8 cellular contexts compared by ENCODE assay signal in the genomic region with DNA sequence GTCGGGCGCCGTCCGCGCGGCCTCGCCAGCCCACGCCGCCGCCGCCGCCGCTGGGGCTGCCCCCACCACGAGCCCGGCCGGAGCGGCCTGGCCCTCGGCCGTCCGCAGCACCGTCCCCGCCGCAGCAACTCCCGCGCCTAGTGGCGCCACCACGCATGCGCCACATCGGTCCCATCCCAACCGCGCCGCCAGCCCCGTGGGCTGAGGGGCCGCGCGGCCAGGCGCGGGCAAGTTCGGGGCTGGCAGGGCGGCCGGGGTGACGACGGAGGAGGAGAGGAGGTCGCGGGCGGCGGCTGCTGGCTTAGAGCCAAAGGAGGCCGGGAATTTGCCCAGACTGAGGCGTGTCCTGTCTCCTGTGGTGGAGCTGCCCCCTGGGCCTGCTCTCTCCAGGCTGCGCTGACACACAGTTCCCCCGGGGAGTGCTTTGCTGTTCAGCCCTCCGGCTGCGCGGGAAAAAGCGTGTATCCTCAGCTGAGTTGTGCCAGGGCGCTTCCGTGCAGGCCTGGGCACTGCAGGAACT. TPM values are rescaled to one million over a fixed set of nuclear protein-coding genes. Genes with fewer than 3 reads are reported as not detected.
DNase-seq lines count a peak whose midpoint lies in the region; ATAC-seq and TF ChIP-seq lines count a peak whose summit lies in the region.

Gene TUSC1, minus strand, starts transcription at position 298 of the 520 bp plus-strand sequence. Its CDS starts 132 bp downstream, at position 166.

- peaks cover 2% of the 10 kb centered on the region for H3K27me3 Mint-ChIP-seq in GM23338 (ENCODE audit: insufficient read depth, low read depth, poor library complexity)
- H3K27me3 Mint-ChIP-seq in activated T-cell treated with anti-CD3 and anti-CD28 coated beads, Interleukin-2, amount 50 U/mL, for 72 hours (ENCODE audit: low read depth) = peaks cover 7% of the 10 kb centered on the region
- H3K27me3 Mint-ChIP-seq in naive thymus-derived CD4-positive, alpha-beta T cell = peaks cover 15 to 23% (median 17%) of the 10 kb centered on the region in 5 donors

- H3K9me3 Mint-ChIP-seq in GM23338 = peaks cover 8% of the 10 kb centered on the region; the same call in 2 of the 3 replicates
- peaks cover 0 to 10% of the 10 kb centered on the region in 2 donors for H3K9me3 Mint-ChIP-seq in activated T-cell treated with anti-CD3 and anti-CD28 coated beads, Interleukin-2, amount 50 U/mL, for 72 hours
- peaks cover 0 to 18% (median 6%) of the 10 kb centered on the region in 11 donors for H3K9me3 Mint-ChIP-seq in naive thymus-derived CD4-positive, alpha-beta T cell

- no peaks in the 10 kb centered on the region for H3K9me3 ChIP-seq in naive thymus-derived CD4-positive, alpha-beta T cell (ENCODE audit: control insufficient read depth in 2 of 3, low read length in 3 of 3)
- no peaks in the 10 kb centered on the region for H3K9me3 ChIP-seq in vagina

- peak within 1 kb of the TSS; percentile 70 for H3K4me3 ChIP-seq in GM23338
- peak within 1 kb of the TSS; percentile 61 to 78 for H3K4me3 ChIP-seq in foreskin fibroblast (ENCODE audit: low read depth in 1 of 2, low read length in 2 of 2)
- H3K4me3 ChIP-seq in naive thymus-derived CD4-positive, alpha-beta T cell (ENCODE audit: low read length) = no peak within 1 kb of the TSS
- H3K4me3 ChIP-seq in vagina = peak within 1 kb of the TSS; percentile 91 to 92

- H2AFZ ChIP-seq in GM23338 = peak within 1 kb of the TSS; percentile 84

- no peaks in the 10 kb centered on the region for H3K79me2 ChIP-seq in GM23338 (replicated peaks; ENCODE audit: insufficient read depth)

- no peak for TF ChIP-seq CTCF in GM23338 (conservative IDR thresholded peaks at IDR 0.05; ENCODE audit: low read depth in 2 of 2)
- TF ChIP-seq CTCF in foreskin fibroblast (IDR thresholded peaks at IDR 0.05; ENCODE audit: low read depth, low read length) = no peak
- no peak for TF ChIP-seq CTCF in vagina (IDR thresholded peaks at IDR 0.05)

- peak within 1 kb of the TSS; percentile 82 for H3K4me2 ChIP-seq in GM23338

- intact Hi-C loops in naive thymus-derived CD4-positive, alpha-beta T cell (cut with micrococcal nuclease) = no loop called here
- intact Hi-C loops in vagina (cut with DNase I) = no loop called here

- H3K4me1 Mint-ChIP-seq in GM23338 = peaks cover 20% of the 10 kb centered on the region
- peaks cover 4% of the 10 kb centered on the region for H3K4me1 Mint-ChIP-seq in activated T-cell treated with anti-CD3 and anti-CD28 coated beads, Interleukin-2, amount 50 U/mL, for 72 hours (ENCODE audit: low read depth)
- H3K4me1 Mint-ChIP-seq in naive thymus-derived CD4-positive, alpha-beta T cell = peaks cover 0 to 5% (median 0%) of the 10 kb centered on the region in 7 donors

- peaks cover 24% of the 10 kb centered on the region for H3K4me1 ChIP-seq in GM23338 (ENCODE audit: insufficient read depth)
- no peaks in the 10 kb centered on the region for H3K4me1 ChIP-seq in naive thymus-derived CD4-positive, alpha-beta T cell (ENCODE audit: control insufficient read depth in 2 of 2, insufficient read depth in 2 of 2, low read length in 2 of 2)
- H3K4me1 ChIP-seq in vagina = peaks cover 30% of the 10 kb centered on the region

- H3K27ac Mint-ChIP-seq in GM23338 = no peak within 1 kb of the TSS
- no peak within 1 kb of the TSS for H3K27ac Mint-ChIP-seq in activated T-cell treated with anti-CD3 and anti-CD28 coated beads, Interleukin-2, amount 50 U/mL, for 72 hours
- no peak within 1 kb of the TSS for H3K27ac Mint-ChIP-seq in naive thymus-derived CD4-positive, alpha-beta T cell

- peak within 1 kb of the TSS; percentile 59 for H3K4me3 Mint-ChIP-seq in GM23338
- peak within 1 kb of the TSS; percentile 30 to 56 for H3K4me3 Mint-ChIP-seq in activated T-cell treated with anti-CD3 and anti-CD28 coated beads, Interleukin-2, amount 50 U/mL, for 72 hours
- peak within 1 kb of the TSS; percentile 34 to 80 (median 60) for H3K4me3 Mint-ChIP-seq in naive thymus-derived CD4-positive, alpha-beta T cell

- H3K27ac ChIP-seq in GM23338 (ENCODE audit: low read depth) (no peak within 1 kb of the TSS), vagina (peak within 1 kb of the TSS; percentile 95)
- no peak within 1 kb of the TSS for H3K27ac ChIP-seq in naive thymus-derived CD4-positive, alpha-beta T cell (ENCODE audit: low read depth, low read length)

- no peaks in the 10 kb centered on the region for H3K9me2 ChIP-seq in GM23338 (ENCODE audit: insufficient read depth)

- H4K20me1 ChIP-seq in GM23338 (replicated peaks; ENCODE audit: insufficient read depth) = no peaks in the 10 kb centered on the region

- TF ChIP-seq POLR2A in vagina (IDR thresholded peaks at IDR 0.05) = peak in 1 of 2 donors; percentile 56

- H3K36me3 ChIP-seq in GM23338 (ENCODE audit: insufficient read depth) = no peaks in the 10 kb centered on the region
- no peaks in the 10 kb centered on the region for H3K36me3 ChIP-seq in naive thymus-derived CD4-positive, alpha-beta T cell (ENCODE audit: control insufficient read depth in 2 of 3, insufficient read depth in 3 of 3, low read length in 3 of 3)
- H3K36me3 ChIP-seq in vagina = no peaks in the 10 kb centered on the region

- CTCF ChIA-PET in naive thymus-derived CD4-positive, alpha-beta T cell (lab: Charles Lee) = no interaction called here

- DNase-seq in COLO668 (lab: John Stamatoyannopoulos, UW; ENCODE audit: unreplicated experiment) (peak; percentile 91), GM23338 (ENCODE audit: low spot score) (peak; percentile 67), NCI-H1930 (lab: John Stamatoyannopoulos, UW) (peak; percentile 76 to 85), foreskin fibroblast (peak; percentile 41 to 69), vagina (ENCODE audit: extremely low spot score in 2 of 2) (peak in 1 of 2 donors; percentile 93)
- DNase-seq in activated T-cell treated with anti-CD3 and anti-CD28 coated beads, Interleukin-2, amount 50 U/mL, for 72 hours = peak; percentile 3 to 7
- DNase-seq in naive thymus-derived CD4-positive, alpha-beta T cell = peak in 6 of 9 donors; percentile 0 to 22 (median 3)

- no peaks in the 10 kb centered on the region; the same call in 1 of the 3 replicates for H3K36me3 Mint-ChIP-seq in GM23338 (ENCODE audit: low read depth)
- peaks cover 0 to 1% of the 10 kb centered on the region in 2 donors for H3K36me3 Mint-ChIP-seq in activated T-cell treated with anti-CD3 and anti-CD28 coated beads, Interleukin-2, amount 50 U/mL, for 72 hours (ENCODE audit: insufficient read depth in 2 of 2)
- no peaks in the 10 kb centered on the region for H3K36me3 Mint-ChIP-seq in naive thymus-derived CD4-positive, alpha-beta T cell

- peaks cover 13% of the 10 kb centered on the region for H3K27me3 ChIP-seq in GM23338 (ENCODE audit: insufficient read depth)
- H3K27me3 ChIP-seq in naive thymus-derived CD4-positive, alpha-beta T cell (ENCODE audit: control insufficient read depth in 2 of 2, insufficient read depth in 2 of 2, low read length in 2 of 2) = no peaks in the 10 kb centered on the region
- H3K27me3 ChIP-seq in vagina = no peaks in the 10 kb centered on the region

- H3F3A ChIP-seq in GM23338 (replicated peaks; ENCODE audit: low read depth) = no peaks in the 10 kb centered on the region

- ATAC-seq in GM23338 = peak; percentile 88
- peak; percentile 39 to 79 for ATAC-seq in activated T-cell treated with anti-CD3 and anti-CD28 coated beads, Interleukin-2, amount 50 U/mL, for 72 hours (replicated peaks in 1 of 2)
- peak; percentile 42 for ATAC-seq in naive thymus-derived CD4-positive, alpha-beta T cell
- no peak for ATAC-seq in HG03460 (IDR thresholded peaks at IDR 0.05; ENCODE audit: unreplicated experiment)

- POLR2A ChIA-PET in naive thymus-derived CD4-positive, alpha-beta T cell (lab: Charles Lee) = no interaction called here

TF ChIP-seq in GM23338, 12 proteins besides CTCF, POLR2A, EP300 and RAD21 (continues in another document):
- no peak for TF ChIP-seq CREB1 (CRISPR knock-in tag; IDR thresholded peaks at IDR 0.05; ENCODE audit: low read depth)
- TF ChIP-seq, protein P1, sequence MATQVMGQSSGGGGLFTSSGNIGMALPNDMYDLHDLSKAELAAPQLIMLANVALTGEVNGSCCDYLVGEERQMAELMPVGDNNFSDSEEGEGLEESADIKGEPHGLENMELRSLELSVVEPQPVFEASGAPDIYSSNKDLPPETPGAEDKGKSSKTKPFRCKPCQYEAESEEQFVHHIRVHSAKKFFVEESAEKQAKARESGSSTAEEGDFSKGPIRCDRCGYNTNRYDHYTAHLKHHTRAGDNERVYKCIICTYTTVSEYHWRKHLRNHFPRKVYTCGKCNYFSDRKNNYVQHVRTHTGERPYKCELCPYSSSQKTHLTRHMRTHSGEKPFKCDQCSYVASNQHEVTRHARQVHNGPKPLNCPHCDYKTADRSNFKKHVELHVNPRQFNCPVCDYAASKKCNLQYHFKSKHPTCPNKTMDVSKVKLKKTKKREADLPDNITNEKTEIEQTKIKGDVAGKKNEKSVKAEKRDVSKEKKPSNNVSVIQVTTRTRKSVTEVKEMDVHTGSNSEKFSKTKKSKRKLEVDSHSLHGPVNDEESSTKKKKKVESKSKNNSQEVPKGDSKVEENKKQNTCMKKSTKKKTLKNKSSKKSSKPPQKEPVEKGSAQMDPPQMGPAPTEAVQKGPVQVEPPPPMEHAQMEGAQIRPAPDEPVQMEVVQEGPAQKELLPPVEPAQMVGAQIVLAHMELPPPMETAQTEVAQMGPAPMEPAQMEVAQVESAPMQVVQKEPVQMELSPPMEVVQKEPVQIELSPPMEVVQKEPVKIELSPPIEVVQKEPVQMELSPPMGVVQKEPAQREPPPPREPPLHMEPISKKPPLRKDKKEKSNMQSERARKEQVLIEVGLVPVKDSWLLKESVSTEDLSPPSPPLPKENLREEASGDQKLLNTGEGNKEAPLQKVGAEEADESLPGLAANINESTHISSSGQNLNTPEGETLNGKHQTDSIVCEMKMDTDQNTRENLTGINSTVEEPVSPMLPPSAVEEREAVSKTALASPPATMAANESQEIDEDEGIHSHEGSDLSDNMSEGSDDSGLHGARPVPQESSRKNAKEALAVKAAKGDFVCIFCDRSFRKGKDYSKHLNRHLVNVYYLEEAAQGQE (IDR thresholded peaks at IDR 0.05; ENCODE audit: unreplicated experiment) = no peak
- TF ChIP-seq EZH2phosphoT487 (IDR thresholded peaks at IDR 0.05; ENCODE audit: unreplicated experiment) = no peak
- no peak for TF ChIP-seq EZH2 (IDR thresholded peaks at IDR 0.05; ENCODE audit: low read depth, unreplicated experiment)
- TF ChIP-seq ZNF114 (CRISPR knock-in tag; IDR thresholded peaks at IDR 0.05) = no peak
- no peak; the same call in 1 of the 2 replicates for TF ChIP-seq POLR2AphosphoS5 (IDR thresholded peaks at IDR 0.05; ENCODE audit: low read depth)

RNA-seq across cellular contexts. Expression of gene TUSC1, which starts in this region (rescaled TPM):
- total RNA-seq in GM23338 (2014; rRNA removed; shearing (Covaris generic)) = 7.3 and 8.9 TPM in 2 replicates
- polyA plus RNA-seq in GM23338 (2016; fragmentation: Nextera tagmentation; extraction: Ambion mirVana) = 6.4 and 7.2 TPM in 2 replicates
- under 1 TPM; 0.25 to 0.79 TPM for total RNA-seq in activated T-cell treated with anti-CD3 and anti-CD28 coated beads, Interleukin-2, amount 50 U/mL, for 72 hours
- total RNA-seq in naive thymus-derived CD4-positive, alpha-beta T cell = under 1 TPM in 3 of 5 experiments, not detected in 2; 0.10 to 0.37 (median 0.17) TPM
- polyA plus RNA-seq in naive thymus-derived CD4-positive, alpha-beta T cell = under 1 TPM; 0.17 to 0.48 TPM
- total RNA-seq in vagina = 22.6 TPM

Comparison
In these comparisons a context has a peak if more than half of its experiments do, and no peak if none do; other contexts are left out.
1. Peak in DNase-seq and ATAC-seq in activated T-cell treated with anti-CD3 and anti-CD28 coated beads, Interleukin-2, amount 50 U/mL, for 72 hours; RNA of the gene not detected or under 1 TPM.
2. Peak in DNase-seq and ATAC-seq in naive thymus-derived CD4-positive, alpha-beta T cell; RNA of the gene not detected or under 1 TPM.